ENCODE assay signal across 9 cellular contexts in genomic region chr16:87457051-87457611, GRCh38. TPM values are rescaled to one million over a fixed set of nuclear protein-coding genes. Genes with fewer than 3 reads are reported as not detected.
A peak's percentile ranks its signal among the peaks of the same experiment; 100 is the strongest.
DNase-seq lines count a peak whose midpoint lies in the region; ATAC-seq and TF ChIP-seq lines count a peak whose summit lies in the region.
"Had no signal": no experiment of that assay in that cellular context is flagged by ENCODE, and none has a peak within 500 bp of the region (broad histone marks: within the 10 kb centered on the region; RNA-seq: fewer than 3 reads in every experiment).

No MANE protein-coding gene starts in this region.

- no peaks in the 10 kb centered on the region for H3K27me3 ChIP-seq in PC-3 (ENCODE audit: low read length)
- no peaks in the 10 kb centered on the region for H3K27me3 ChIP-seq in duodenal mucosa (ENCODE audit: control insufficient read depth in 1 of 2, insufficient read depth in 2 of 2, low read length in 2 of 2)
- no peaks in the 10 kb centered on the region for H3K27me3 ChIP-seq in muscle layer of duodenum (ENCODE audit: low read depth, low read length)
- no peaks in the 10 kb centered on the region for H3K27me3 ChIP-seq in spleen (replicated peaks in 1 of 7)
- H3K27me3 ChIP-seq: right atrium auricular region had no signal

- POLR2A ChIA-PET in PC-3 (lab: Charles Lee; ENCODE audit: unreplicated experiment): interaction anchor here (0.7 kb wide), 1 partner anchor 126 kb away, joined by 12 read pairs; no protein-coding TSS in a partner anchor

- ATAC-seq in PC-3 (peak; percentile 42), GM18511 (IDR thresholded peaks at IDR 0.05; ENCODE audit: unreplicated experiment) (no peak)

- H3K4me2 ChIP-seq in PC-3 (ENCODE audit: low read length): peak overlapping the region; percentile 81

- CTCF ChIA-PET in PC-3 (lab: Charles Lee): interaction anchor here (0.6 kb wide), 1 partner anchor 33 kb away, joined by 3 read pairs; no protein-coding TSS in a partner anchor

- TSS peak; percentile 24 for BruUV-seq in PC-3 (replicated peaks; lab: Mats Ljungman, UMichigan)

- H3K4me3 ChIP-seq in PC-3 (ENCODE audit: low read length) (peak overlapping the region; percentile 22; the same call in 1 of the 2 replicates), duodenal mucosa (ENCODE audit: low read depth in 1 of 2, low read length in 2 of 2) (peak overlapping the region; percentile 7 to 25), muscle layer of duodenum (ENCODE audit: low read depth in 1 of 2, low read length in 2 of 2) (no peak overlapping the region), spleen (no peak overlapping the region)
- H3K4me3 ChIP-seq: right atrium auricular region had no signal

- H3K27ac ChIP-seq in PC-3 (ENCODE audit: low read length): peak overlapping the region; percentile 82
- H3K27ac ChIP-seq in duodenal mucosa (ENCODE audit: low read depth, low read length): no peak overlapping the region
- peak overlapping the region; percentile 33 for H3K27ac ChIP-seq in muscle layer of duodenum (ENCODE audit: low read length)
- H3K27ac ChIP-seq in spleen: no peak overlapping the region
- H3K27ac ChIP-seq: right atrium auricular region had no signal

- peaks cover 8% of the 10 kb centered on the region for H3F3A ChIP-seq in PC-3 (ENCODE audit: low read length, unreplicated experiment)

- H3K79me2 ChIP-seq in PC-3 (ENCODE audit: low read length): peaks cover 12% of the 10 kb centered on the region

- H2AFZ ChIP-seq in PC-3 (ENCODE audit: low read length): no peak overlapping the region

- H3K4me1 ChIP-seq in PC-3 (ENCODE audit: insufficient read depth, low read length): peaks cover 24% of the 10 kb centered on the region
- peaks cover 33 to 40% of the 10 kb centered on the region in 2 donors for H3K4me1 ChIP-seq in duodenal mucosa (ENCODE audit: control insufficient read depth in 1 of 2, insufficient read depth in 2 of 2, low read length in 2 of 2)
- H3K4me1 ChIP-seq in muscle layer of duodenum (ENCODE audit: control insufficient read depth in 1 of 2, insufficient read depth in 2 of 2, low read length in 2 of 2): peaks cover 0 to 12% of the 10 kb centered on the region in 2 donors
- H3K4me1 ChIP-seq in spleen: peaks cover 4 to 14% (median 7%) of the 10 kb centered on the region in 6 donors

- H3K9me2 ChIP-seq in PC-3 (replicated peaks; ENCODE audit: low read length): no peaks in the 10 kb centered on the region

- H3K9ac ChIP-seq in PC-3 (ENCODE audit: low read length): peak overlapping the region; percentile 44
- H3K9ac ChIP-seq in duodenal mucosa (ENCODE audit: low read depth in 1 of 2, low read length in 2 of 2): peak overlapping the region in 1 of 2 donors; percentile 19

- no peaks in the 10 kb centered on the region; the same call in 1 of the 2 replicates for H3K36me3 ChIP-seq in PC-3 (ENCODE audit: low read depth, low read length)
- peaks cover 12 to 35% of the 10 kb centered on the region in 2 donors for H3K36me3 ChIP-seq in duodenal mucosa (ENCODE audit: control insufficient read depth in 1 of 2, insufficient read depth in 2 of 2, low read length in 2 of 2)
- peaks cover 28 to 33% of the 10 kb centered on the region in 2 donors for H3K36me3 ChIP-seq in muscle layer of duodenum (ENCODE audit: control insufficient read depth in 1 of 2, insufficient read depth in 2 of 2, low read length in 2 of 2)
- H3K36me3 ChIP-seq in spleen: peaks cover 0 to 67% (median 17%) of the 10 kb centered on the region in 6 donors

- intact Hi-C loops in PC-3 (cut with micrococcal nuclease) (no loop called here), spleen (cut with DNase I; ENCODE audit: low total_unique reads) (no loop called here)

- DNase-seq in AG08396 (ENCODE audit: low spot score) (peak; percentile 49), PC-3 (peak; percentile 47), SKM-1 treated with dmso at 0.1 percent for 144 hours (lab: John Stamatoyannopoulos, UW; ENCODE audit: unreplicated experiment) (no peak), spleen (no peak)
- DNase-seq in stimulated activated CD8-positive, alpha-beta memory T cell treated with anti-CD3 and anti-CD28 coated beads, Interleukin-4, amount 100 ng/mL, for 48 hours: no peak

- no peaks in the 10 kb centered on the region for H4K20me1 ChIP-seq in PC-3 (ENCODE audit: low read length)

- TF ChIP-seq CTCF in PC-3 (conservative IDR thresholded peaks at IDR 0.05; ENCODE audit: low read depth, low read length): no peak
- TF ChIP-seq CTCF in spleen (IDR thresholded peaks at IDR 0.05 in 8 of 11, conservative IDR thresholded peaks at IDR 0.05 in 3 of 11): no peak

- WGBS in spleen, 5 donors: 75 to 92% (median 84%) methylated on average over 5 of the region's 5 CpGs

- H3K9me3 ChIP-seq in PC-3 (ENCODE audit: low read length): no peaks in the 10 kb centered on the region
- no peaks in the 10 kb centered on the region for H3K9me3 ChIP-seq in duodenal mucosa (ENCODE audit: control insufficient read depth in 1 of 2, low read length in 2 of 2)
- no peaks in the 10 kb centered on the region for H3K9me3 ChIP-seq in muscle layer of duodenum (ENCODE audit: control insufficient read depth in 1 of 2, low read length in 2 of 2)
- H3K9me3 ChIP-seq in spleen: no peaks in the 10 kb centered on the region
- H3K9me3 ChIP-seq: right atrium auricular region had no signal

- TF ChIP-seq POLR2A in spleen (IDR thresholded peaks at IDR 0.05): no peak

RNA-seq across cellular contexts. Expression of gene ZCCHC14, which starts 35.7 kb away (rescaled TPM):
- total RNA-seq in PC-3 (2014; rRNA removed) (5.3 and 11.5 TPM in 2 replicates), spleen (10 to 100 TPM; 11.4 to 18.3 (median 14.2) TPM)
- polyA plus RNA-seq in spleen: 1 to 10 TPM; 1.6 to 3.7 (median 1.8) TPM

Comparison
In these comparisons a context has a peak if more than half of its experiments do, and no peak if none do; other contexts are left out.
1. DNase-seq: peak in AG08396 (single experiment) and PC-3 (single experiment); none in SKM-1 treated with dmso at 0.1 percent for 144 hours (single experiment), stimulated activated CD8-positive, alpha-beta memory T cell treated with anti-CD3 and anti-CD28 coated beads, Interleukin-4, amount 100 ng/mL, for 48 hours (single experiment) and spleen (single experiment).
2. H3K27ac ChIP-seq: peak in PC-3 (single experiment) and muscle layer of duodenum (single experiment); none in duodenal mucosa (single experiment) and spleen (0 of 8).
3. H3K4me3 ChIP-seq: peak in PC-3 (single experiment) and duodenal mucosa (2 of 2); none in muscle layer of duodenum (0 of 2) and spleen (0 of 8).